Comparison of ENCODE assay signal across 27 cellular contexts in the genomic region with DNA sequence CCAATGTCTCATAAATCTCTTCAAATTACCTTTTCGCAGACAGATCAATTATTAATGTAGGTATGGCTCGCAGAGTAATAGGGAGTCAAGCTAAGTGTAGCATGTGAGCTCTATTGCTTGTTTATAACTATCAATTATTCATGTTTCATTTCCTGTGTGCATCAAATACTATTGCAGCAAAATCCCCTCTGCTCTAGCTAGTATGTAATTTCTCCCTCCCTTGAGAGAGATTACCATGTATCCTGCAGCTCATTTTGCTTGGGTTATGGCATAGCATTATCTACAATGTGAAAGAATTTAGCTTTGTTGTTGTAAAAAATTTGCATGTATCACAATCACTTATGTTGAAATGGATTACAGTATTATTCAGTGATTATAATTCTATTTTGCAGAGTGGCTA.
"Had no signal": no experiment of that assay in that cellular context is flagged by ENCODE, and none has a peak within 500 bp of the region (broad histone marks: within the 10 kb centered on the region; RNA-seq: fewer than 3 reads in every experiment).

No MANE protein-coding gene starts in this region.

- DNase-seq: activated B cell treated with CpG ODN at 0.5 μM for 24 hours; activated CD4-positive, alpha-beta memory T cell treated with anti-CD3 and anti-CD28 coated beads for 36 hours; activated CD4-positive, alpha-beta T cell treated with anti-CD3 and anti-CD28 coated beads for 4 hours; activated CD4-positive, alpha-beta T cell treated with anti-CD3 and anti-CD28 coated beads, Interleukin-2, amount 10 ng/mL, durations not matched to agents 24 days and 14 days; activated CD4-positive, alpha-beta T cell treated with anti-CD3 and anti-CD28 coated beads, Interleukin-2, amount 50 U/mL, for 1 hour; activated CD4-positive, alpha-beta T cell treated with anti-CD3 and anti-CD28 coated beads, Interleukin-2, amount 50 U/mL, for 4 hours; activated CD4-positive, CD25-positive, alpha-beta regulatory T cell treated with anti-CD3 and anti-CD28 coated beads, Interleukin-2, amount 50 U/mL, for 72 hours; activated CD8-positive, alpha-beta memory T cell treated with anti-CD3 and anti-CD28 coated beads, Interleukin-2, amount 50 U/mL, for 4 hours; activated CD8-positive, alpha-beta T cell treated with anti-CD3 and anti-CD28 coated beads for 36 hours; activated effector memory CD4-positive, alpha-beta T cell treated with Interleukin-2 at 50 U/mL for 16 hours; activated gamma-delta T cell; activated naive CD4-positive, alpha-beta T cell treated with anti-CD3 and anti-CD28 coated beads, Interleukin-2, amount 10 ng/mL, durations not matched to agents 7 days and 5 days; activated naive CD4-positive, alpha-beta T cell treated with Interleukin-2 at 50 U/mL for 16 hours; activated naive CD8-positive, alpha-beta T cell treated with anti-CD3 and anti-CD28 coated beads, Interleukin-2, amount 10 ng/mL, durations not matched to agents 7 days and 5 days; activated naive CD8-positive, alpha-beta T cell treated with anti-CD3 and anti-CD28 coated beads, Interleukin-2, amount 50 U/mL, for 24 hours; activated T-cell treated with anti-CD3 and anti-CD28 coated beads for 4 hours; activated T-cell treated with anti-CD3 and anti-CD28 coated beads, Interleukin-2, amount 50 U/mL, for 1 hour; activated T-cell treated with anti-CD3 and anti-CD28 coated beads, Interleukin-2, amount 50 U/mL, for 4 hours; amygdala; anterior cingulate cortex; caudate nucleus; cerebellar nuclear complex; T-helper 2 cell; T-helper 9 cell had no signal

- H3K27me3 ChIP-seq: ascending aorta had no signal

- H3K27ac ChIP-seq: ascending aorta, cardiac muscle cell, VCaP had no signal

- H3K9me3 ChIP-seq: ascending aorta had no signal

- H3K4me1 ChIP-seq: ascending aorta had no signal

- H3K36me3 ChIP-seq: ascending aorta, cardiac muscle cell had no signal

- H3K4me3 ChIP-seq: ascending aorta, cardiac muscle cell had no signal
